18 cellular contexts compared by ENCODE assay signal in genomic region chr2:152453129-152453642, GRCh38.
DNase-seq lines count a peak whose midpoint lies in the region; ATAC-seq and TF ChIP-seq lines count a peak whose summit lies in the region.
"Had no signal": no experiment of that assay in that cellular context is flagged by ENCODE, and none has a peak within 500 bp of the region (broad histone marks: within the 10 kb centered on the region; RNA-seq: fewer than 3 reads in every experiment).

No MANE protein-coding gene starts in this region.

- H3K4me2 ChIP-seq in GM23338, result peak overlapping the region; percentile 44

- DNase-seq in GM23338 (ENCODE audit: low spot score) (peak; percentile 78), astrocyte of the hippocampus (ENCODE audit: low read depth, low spot score) (peak; percentile 60), iPS DF 4.7 (ENCODE audit: extremely low read depth, low spot score) (peak; percentile 72), progenitor cell of endocrine pancreas (ENCODE audit: low spot score, unreplicated experiment) (no peak), NCI-H1694 (lab: John Stamatoyannopoulos, UW) (no peak)
- no peak for DNase-seq in stimulated activated CD4-positive, alpha-beta T cell treated with anti-CD3 and anti-CD28 coated beads, Interleukin-4, amount 100 ng/mL, for 24 hours
- no peak for DNase-seq in stimulated activated CD4-positive, alpha-beta T cell treated with anti-CD3 and anti-CD28 coated beads, Interleukin-2, amount 100 ng/mL, for 48 hours
- DNase-seq: activated CD4-positive, alpha-beta T cell treated with anti-CD3 and anti-CD28 coated beads, Interleukin-2, amount 50 U/mL, for 4 hours; aorta; lower lobe of right lung; NCI-H1417 treated with DMSO at 0.1 percent for 48 hours; NCI-H510A treated with DMSO at 0.1 percent for 48 hours; ovary; stimulated activated CD8-positive, alpha-beta memory T cell treated with anti-CD3 and anti-CD28 coated beads, Interleukin-4, amount 100 ng/mL, for 48 hours; T-helper 9 cell had no signal

- TF ChIP-seq CTCF in GM23338 (conservative IDR thresholded peaks at IDR 0.05; ENCODE audit: low read depth in 2 of 2) (no peak), progenitor cell of endocrine pancreas (IDR thresholded peaks at IDR 0.05; ENCODE audit: unreplicated experiment) (no peak)

- H3K4me1 ChIP-seq in GM23338 (ENCODE audit: insufficient read depth), result peaks cover 56% of the 10 kb centered on the region
- H3K4me1 ChIP-seq: lower lobe of right lung had no signal

- peaks cover 5% of the 10 kb centered on the region; the same call in 1 of the 2 replicates for H3F3A ChIP-seq in GM23338 (replicated peaks; ENCODE audit: low read depth)

- H4K20me1 ChIP-seq in GM23338 (replicated peaks; ENCODE audit: insufficient read depth), result no peaks in the 10 kb centered on the region; the same call in 1 of the 2 replicates

- no peaks in the 10 kb centered on the region for H3K27me3 ChIP-seq in GM23338 (ENCODE audit: insufficient read depth)
- H3K27me3 ChIP-seq: gastroesophageal sphincter, ovary had no signal

- H3K4me3 ChIP-seq in GM23338, result peak overlapping the region; percentile 18
- H3K4me3 ChIP-seq: gastroesophageal sphincter, lower lobe of right lung, ovary had no signal

- peaks cover 81% of the 10 kb centered on the region for H3K79me2 ChIP-seq in GM23338 (replicated peaks; ENCODE audit: insufficient read depth)

- peak overlapping the region; percentile 59 for H3K4me3 Mint-ChIP-seq in GM23338
- H3K4me3 Mint-ChIP-seq in progenitor cell of endocrine pancreas (ENCODE audit: low read depth), result peak overlapping the region; percentile 49
- H3K4me3 Mint-ChIP-seq: activated T-helper 1 cell treated with anti-CD3 and anti-CD28 coated beads, Interleukin-12 subunit alpha, Interleukin-12 subunit beta, Interleukin-2, Interleukin-4 antibody, amounts not matched to agents 30 ng/mL and 10 ng/mL and 1 ng/mL, durations not matched to agents 14 hours and 24 hours and 36 hours had no signal

- H3K9me2 ChIP-seq in GM23338 (ENCODE audit: insufficient read depth), result peaks cover 7% of the 10 kb centered on the region; the same call in 1 of the 2 replicates

- H3K27ac Mint-ChIP-seq in GM23338 (peak overlapping the region; percentile 94), progenitor cell of endocrine pancreas (peak overlapping the region; percentile 95)
- H3K27ac Mint-ChIP-seq: activated T-helper 1 cell treated with anti-CD3 and anti-CD28 coated beads, Interleukin-12 subunit alpha, Interleukin-12 subunit beta, Interleukin-2, Interleukin-4 antibody, amounts not matched to agents 30 ng/mL and 10 ng/mL and 1 ng/mL, durations not matched to agents 14 hours and 24 hours and 36 hours had no signal

- H2AFZ ChIP-seq in GM23338, result no peak overlapping the region

- H3K9me3 Mint-ChIP-seq in GM23338 (no peaks in the 10 kb centered on the region; the same call in 2 of the 3 replicates), progenitor cell of endocrine pancreas (ENCODE audit: low read depth) (peaks cover 3% of the 10 kb centered on the region)
- H3K9me3 Mint-ChIP-seq: activated T-helper 1 cell treated with anti-CD3 and anti-CD28 coated beads, Interleukin-12 subunit alpha, Interleukin-12 subunit beta, Interleukin-2, Interleukin-4 antibody, amounts not matched to agents 30 ng/mL and 10 ng/mL and 1 ng/mL, durations not matched to agents 14 hours and 24 hours and 36 hours had no signal

- H3K36me3 Mint-ChIP-seq in GM23338 (ENCODE audit: low read depth) (peaks cover 9% of the 10 kb centered on the region), progenitor cell of endocrine pancreas (ENCODE audit: insufficient read depth) (peaks cover 1% of the 10 kb centered on the region)

- H3K27me3 Mint-ChIP-seq in GM23338 (ENCODE audit: insufficient read depth, low read depth, poor library complexity) (peaks cover 2% of the 10 kb centered on the region), progenitor cell of endocrine pancreas (no peaks in the 10 kb centered on the region)

- ATAC-seq in GM23338, result peak; percentile 79
- no peak for ATAC-seq in GM18519 (IDR thresholded peaks at IDR 0.05; ENCODE audit: low FRiP score, unreplicated experiment)
- ATAC-seq: gastroesophageal sphincter, lower lobe of right lung had no signal

- H3K4me1 Mint-ChIP-seq in GM23338, result peaks cover 65% of the 10 kb centered on the region
- H3K4me1 Mint-ChIP-seq in progenitor cell of endocrine pancreas (ENCODE audit: low read depth), result peaks cover 57% of the 10 kb centered on the region

- peak overlapping the region; percentile 96 for H3K27ac ChIP-seq in GM23338 (ENCODE audit: low read depth)
- H3K27ac ChIP-seq: lower lobe of right lung, ovary had no signal

- no peaks in the 10 kb centered on the region for H3K36me3 ChIP-seq in GM23338 (ENCODE audit: insufficient read depth)
- H3K36me3 ChIP-seq: gastroesophageal sphincter, lower lobe of right lung, ovary had no signal

TF ChIP-seq in GM23338, 12 proteins besides CTCF, POLR2A, EP300 and RAD21:
- TF ChIP-seq NANOG (IDR thresholded peaks at IDR 0.05; ENCODE audit: borderline replicate concordance) (no peak), CREB1 (CRISPR knock-in tag; IDR thresholded peaks at IDR 0.05; ENCODE audit: low read depth) (no peak), ETS1 (IDR thresholded peaks at IDR 0.05) (no peak)
TF ChIP-seq in GM23338: peak in this region for 0.

Comparison
In these comparisons a context has a peak if more than half of its experiments do, and no peak if none do; other contexts are left out.
1. DNase-seq: peak in GM23338 (single experiment), astrocyte of the hippocampus (single experiment) and iPS DF 4.7 (single experiment); none in progenitor cell of endocrine pancreas (single experiment), stimulated activated CD4-positive, alpha-beta T cell treated with anti-CD3 and anti-CD28 coated beads, Interleukin-4, amount 100 ng/mL, for 24 hours (single experiment), NCI-H1694 (single experiment) and stimulated activated CD4-positive, alpha-beta T cell treated with anti-CD3 and anti-CD28 coated beads, Interleukin-2, amount 100 ng/mL, for 48 hours (0 of 2).